ENCODE assay signal across 1 cellular context in genomic region chr5:172224996-172225395, GRCh38.
TF ChIP-seq lines count a peak whose summit lies in the region.

No MANE protein-coding gene starts in this region.

TF ChIP-seq in GM23338, 12 proteins besides CTCF, POLR2A, EP300 and RAD21 (continued from another document):
- TF ChIP-seq ZNF462 (CRISPR knock-in tag; IDR thresholded peaks at IDR 0.05) (no peak), ZNF114 (CRISPR knock-in tag; IDR thresholded peaks at IDR 0.05) (no peak), CREB1 (CRISPR knock-in tag; IDR thresholded peaks at IDR 0.05; ENCODE audit: low read depth) (no peak), ZNF331 (CRISPR knock-in tag; IDR thresholded peaks at IDR 0.05; ENCODE audit: low read depth) (no peak), EZH2 (IDR thresholded peaks at IDR 0.05; ENCODE audit: low read depth, unreplicated experiment) (no peak), JUNB (IDR thresholded peaks at IDR 0.05; ENCODE audit: unreplicated experiment) (no peak), EZH2phosphoT487 (IDR thresholded peaks at IDR 0.05; ENCODE audit: unreplicated experiment) (no peak), NANOG (IDR thresholded peaks at IDR 0.05; ENCODE audit: borderline replicate concordance) (no peak), STAT1 (IDR thresholded peaks at IDR 0.05; ENCODE audit: unreplicated experiment) (no peak)
- TF ChIP-seq, protein P1, sequence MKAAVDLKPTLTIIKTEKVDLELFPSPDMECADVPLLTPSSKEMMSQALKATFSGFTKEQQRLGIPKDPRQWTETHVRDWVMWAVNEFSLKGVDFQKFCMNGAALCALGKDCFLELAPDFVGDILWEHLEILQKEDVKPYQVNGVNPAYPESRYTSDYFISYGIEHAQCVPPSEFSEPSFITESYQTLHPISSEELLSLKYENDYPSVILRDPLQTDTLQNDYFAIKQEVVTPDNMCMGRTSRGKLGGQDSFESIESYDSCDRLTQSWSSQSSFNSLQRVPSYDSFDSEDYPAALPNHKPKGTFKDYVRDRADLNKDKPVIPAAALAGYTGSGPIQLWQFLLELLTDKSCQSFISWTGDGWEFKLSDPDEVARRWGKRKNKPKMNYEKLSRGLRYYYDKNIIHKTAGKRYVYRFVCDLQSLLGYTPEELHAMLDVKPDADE (IDR thresholded peaks at IDR 0.05) = no peak
TF ChIP-seq in GM23338: peak in this region for 0.
